1 cellular context compared by ENCODE assay signal in the genomic region with DNA sequence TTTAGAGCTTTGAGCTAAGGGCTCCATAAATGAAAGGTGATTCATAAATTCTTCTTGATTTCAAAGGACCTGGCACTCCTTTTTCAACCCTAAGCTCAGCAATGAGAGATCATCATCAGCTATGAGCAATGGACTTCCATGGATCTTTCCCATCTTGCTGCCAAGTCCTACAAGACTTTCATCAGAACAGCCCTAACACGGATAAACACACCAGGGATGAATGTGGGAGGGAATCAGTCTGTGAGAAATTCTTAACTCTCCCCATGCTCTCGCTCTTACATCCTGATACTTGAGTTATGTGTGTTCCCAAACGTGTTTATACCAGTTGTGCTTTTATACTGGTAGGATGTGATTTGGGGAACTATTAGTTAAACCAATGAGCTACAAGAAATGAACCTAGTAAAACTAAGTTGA.
TF ChIP-seq lines count a peak whose summit lies in the region.

No MANE protein-coding gene starts in this region.

TF ChIP-seq in endothelial cell of umbilical vein, 7 proteins besides CTCF, POLR2A, EP300 and RAD21:
- TF ChIP-seq JUN (IDR thresholded peaks at IDR 0.05; ENCODE audit: borderline replicate concordance, insufficient read depth, insufficient read length, low read depth) (no peak), GATA2 (IDR thresholded peaks at IDR 0.05; ENCODE audit: insufficient read depth, insufficient read length, low read depth, low read length) (no peak), POLR2AphosphoS5 (IDR thresholded peaks at IDR 0.05; ENCODE audit: insufficient read depth, low read depth, low read length) (no peak), FOS (IDR thresholded peaks at IDR 0.05; ENCODE audit: borderline replicate concordance, insufficient read depth, low read length) (no peak), MYC (IDR thresholded peaks at IDR 0.05; ENCODE audit: low read depth, low read length) (no peak), EZH2 (IDR thresholded peaks at IDR 0.05; ENCODE audit: borderline replicate concordance, low read depth, low read length, severe bottlenecking) (no peak)
- TF ChIP-seq, protein P1, sequence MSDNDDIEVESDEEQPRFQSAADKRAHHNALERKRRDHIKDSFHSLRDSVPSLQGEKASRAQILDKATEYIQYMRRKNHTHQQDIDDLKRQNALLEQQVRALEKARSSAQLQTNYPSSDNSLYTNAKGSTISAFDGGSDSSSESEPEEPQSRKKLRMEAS (IDR thresholded peaks at IDR 0.05; ENCODE audit: insufficient read depth, insufficient read length): no peak
TF ChIP-seq in endothelial cell of umbilical vein: peak in this region for 0.
